In genomic region chrX:46803140-46803539, GRCh38 we compare ENCODE assay signal across 1 cellular context.
TF ChIP-seq lines count a peak whose summit lies in the region.

No MANE protein-coding gene starts in this region.

TF ChIP-seq in H1, 55 proteins besides CTCF, POLR2A, EP300 and RAD21:
- TF ChIP-seq KDM1A (IDR thresholded peaks at IDR 0.05; ENCODE audit: borderline replicate concordance, low read length) (no peak), TAF7 (optimal IDR thresholded peaks at IDR 0.05; ENCODE audit: borderline replicate concordance, low read depth, low read length) (no peak), POLR2AphosphoS5 (IDR thresholded peaks at IDR 0.05; ENCODE audit: low read depth, low read length) (no peak), E2F6 (IDR thresholded peaks at IDR 0.05) (no peak), HDAC2 (IDR thresholded peaks at IDR 0.05; ENCODE audit: borderline replicate concordance in 1 of 2, low read depth in 2 of 2, low read length in 2 of 2) (no peak), SP4 (IDR thresholded peaks at IDR 0.05; ENCODE audit: low read length) (no peak), RNF2 (IDR thresholded peaks at IDR 0.05; ENCODE audit: borderline replicate concordance, low read depth, low read length, missing control alignments, poor library complexity, severe bottlenecking) (no peak), ASH2L (IDR thresholded peaks at IDR 0.05; ENCODE audit: low read length) (no peak), CTBP2 (IDR thresholded peaks at IDR 0.05; ENCODE audit: borderline replicate concordance, insufficient read depth, insufficient read length, low read length) (no peak), SIX5 (IDR thresholded peaks at IDR 0.05; ENCODE audit: low read depth, low read length) (no peak)
